Comparison of ENCODE assay signal across 26 cellular contexts in the genomic region with DNA sequence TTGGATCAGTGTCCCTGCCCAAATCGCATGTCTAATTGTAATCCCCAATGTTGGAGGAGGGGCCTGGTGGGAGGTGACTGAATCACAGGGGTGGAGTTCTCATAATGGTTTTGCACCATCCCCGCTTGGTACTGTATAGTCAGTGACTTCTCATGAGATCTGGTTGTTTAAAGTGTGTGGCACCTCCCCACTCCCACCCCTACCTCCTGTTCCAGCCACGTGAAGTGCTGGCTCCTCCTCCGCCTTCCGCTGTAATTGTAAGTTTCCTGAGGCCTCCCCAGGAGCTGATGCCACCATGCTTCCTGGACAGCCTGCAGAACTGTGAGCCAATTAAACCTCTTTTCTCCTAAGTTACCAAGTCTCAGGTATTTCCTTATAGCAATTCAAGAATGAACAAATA.
DNase-seq lines count a peak whose midpoint lies in the region; ATAC-seq, FAIRE-seq and TF ChIP-seq lines count a peak whose summit lies in the region.
"Had no signal": no experiment of that assay in that cellular context is flagged by ENCODE, and none has a peak within 500 bp of the region (broad histone marks: within the 10 kb centered on the region; RNA-seq: fewer than 3 reads in every experiment).

No MANE protein-coding gene starts in this region.

- no peaks in the 10 kb centered on the region for H3K27me3 ChIP-seq in A673 (replicated peaks; ENCODE audit: insufficient read depth, low read depth, low read length, poor library complexity)
- H3K27me3 ChIP-seq in suprapubic skin, result no peaks in the 10 kb centered on the region
- H3K27me3 ChIP-seq in CD4-positive, alpha-beta memory T cell (ENCODE audit: insufficient read depth, low read length), result no peaks in the 10 kb centered on the region

- H3K36me3 ChIP-seq in A673 (ENCODE audit: insufficient read depth, low read length, poor library complexity, severe bottlenecking) (peaks cover 8% of the 10 kb centered on the region), suprapubic skin (peaks cover 6% of the 10 kb centered on the region)
- no peaks in the 10 kb centered on the region for H3K36me3 ChIP-seq in CD4-positive, alpha-beta memory T cell (ENCODE audit: insufficient read depth, low read length)

- H3K9me3 ChIP-seq in A673 (ENCODE audit: low read depth, low read length, poor library complexity, severe bottlenecking), result no peaks in the 10 kb centered on the region
- no peaks in the 10 kb centered on the region for H3K9me3 ChIP-seq in suprapubic skin
- H3K9me3 ChIP-seq in CD4-positive, alpha-beta memory T cell (ENCODE audit: control insufficient read depth in 1 of 2, low read length in 2 of 2), result no peaks in the 10 kb centered on the region

- intact Hi-C loops in A673 (cut with micrococcal nuclease; ENCODE audit: unreplicated experiment), result no loop called here
- intact Hi-C loops in CD4-positive, alpha-beta memory T cell (cut with micrococcal nuclease), result no loop called here

- peak; percentile 69 for DNase-seq in A673 (ENCODE audit: low spot score)
- DNase-seq in HTR-8/SVneo (ENCODE audit: insufficient read length, low spot score), result no peak
- peak; percentile 53 for DNase-seq in cerebellar cortex (ENCODE audit: low spot score)
- no peak for DNase-seq in suprapubic skin (ENCODE audit: low spot score in 2 of 2)
- no peak for DNase-seq in CD4-positive, alpha-beta memory T cell
- DNase-seq: DMS79; GM23248; HCEC 1CT; NCI-H1092 treated with DMSO at 0.1 percent for 48 hours; NCI-H146; NCI-H2029; NCI-H2227 treated with DMSO at 0.1 percent for 48 hours; NCI-H510A; NCI-H748 treated with DMSO at 0.1 percent for 48 hours; NK-92 treated with Interleukin-12 subunit alpha and Interleukin-12 subunit beta, amount 100 ng/mL, for 24 hours; SIG-M5 had no signal

- no TSS peak for BruUV-seq in A673 (replicated peaks; lab: Mats Ljungman, UMichigan)

- H3K36me3 Mint-ChIP-seq in nephron (ENCODE audit: low read depth), result peaks cover 52% of the 10 kb centered on the region
- H3K36me3 Mint-ChIP-seq in CD4-positive, alpha-beta memory T cell, result no peaks in the 10 kb centered on the region
- H3K36me3 Mint-ChIP-seq: CD14-positive monocyte had no signal

- no peaks in the 10 kb centered on the region for H3K4me1 Mint-ChIP-seq in nephron
- no peaks in the 10 kb centered on the region for H3K4me1 Mint-ChIP-seq in CD4-positive, alpha-beta memory T cell
- H3K4me1 Mint-ChIP-seq: B cell, CD14-positive monocyte had no signal

- peak; percentile 80 for FAIRE-seq in HTR-8/SVneo (lab: Jason Lieb, UNC)
- FAIRE-seq: D721Med, GM12878 had no signal

- no peak overlapping the region for H3K27ac ChIP-seq in A673 (ENCODE audit: low read depth, low read length, poor library complexity, severe bottlenecking)
- no peak overlapping the region for H3K27ac ChIP-seq in suprapubic skin
- no peak overlapping the region for H3K27ac ChIP-seq in CD4-positive, alpha-beta memory T cell (ENCODE audit: low read depth, low read length)
- H3K27ac ChIP-seq: GM23248, HL-60, KMS-11 had no signal

- TF ChIP-seq EP300 in suprapubic skin (IDR thresholded peaks at IDR 0.05), result no peak

- TF ChIP-seq CTCF in A673 (conservative IDR thresholded peaks at IDR 0.05; ENCODE audit: low read depth, low read length) (no peak), nephron (IDR thresholded peaks at IDR 0.05; ENCODE audit: unreplicated experiment in 3 of 3) (no peak), suprapubic skin (IDR thresholded peaks at IDR 0.05) (no peak)

- H3K27me3 Mint-ChIP-seq in nephron (ENCODE audit: low read depth), result no peaks in the 10 kb centered on the region
- H3K27me3 Mint-ChIP-seq in CD4-positive, alpha-beta memory T cell, result no peaks in the 10 kb centered on the region

- H3K4me1 ChIP-seq in A673 (ENCODE audit: insufficient read depth, low read length, poor library complexity, severe bottlenecking) (peaks cover 14% of the 10 kb centered on the region), suprapubic skin (no peaks in the 10 kb centered on the region)
- H3K4me1 ChIP-seq in CD4-positive, alpha-beta memory T cell (ENCODE audit: insufficient read depth, low read length), result no peaks in the 10 kb centered on the region

- no peaks in the 10 kb centered on the region for H3K9me3 Mint-ChIP-seq in nephron
- no peaks in the 10 kb centered on the region for H3K9me3 Mint-ChIP-seq in CD4-positive, alpha-beta memory T cell
- H3K9me3 Mint-ChIP-seq: CD14-positive monocyte had no signal

- WGBS in suprapubic skin, result 88% methylated on average over 5 of the region's 5 CpGs

- no peak for TF ChIP-seq POLR2A in suprapubic skin (IDR thresholded peaks at IDR 0.05)

- POLR2A ChIA-PET in A673 (lab: Charles Lee; ENCODE audit: low non-redundant PET), result no interaction called here
- POLR2A ChIA-PET in CD4-positive, alpha-beta memory T cell (lab: Charles Lee; ENCODE audit: partially characterized antibody), result no interaction called here

- H3K27ac Mint-ChIP-seq in nephron, result peak overlapping the region in 2 of 3 experiments; percentile 16 to 42
- H3K27ac Mint-ChIP-seq in CD4-positive, alpha-beta memory T cell, result peak overlapping the region in 1 of 7 donors; percentile 10
- H3K27ac Mint-ChIP-seq: B cell, CD14-positive monocyte had no signal

- CTCF ChIA-PET in A673 (lab: Charles Lee), result no interaction called here
- CTCF ChIA-PET in CD4-positive, alpha-beta memory T cell (lab: Charles Lee; ENCODE audit: partially characterized antibody), result no interaction called here

- H3K4me3 ChIP-seq in A673 (ENCODE audit: low read depth, low read length, poor library complexity, severe bottlenecking) (no peak overlapping the region), suprapubic skin (no peak overlapping the region)
- no peak overlapping the region for H3K4me3 ChIP-seq in CD4-positive, alpha-beta memory T cell (ENCODE audit: low read length in 2 of 2)
- H3K4me3 ChIP-seq: GM12878, GM23248 had no signal

- ATAC-seq in GM18873 (IDR thresholded peaks at IDR 0.05; ENCODE audit: low FRiP score, unreplicated experiment) (no peak), HG02610 (IDR thresholded peaks at IDR 0.05; ENCODE audit: unreplicated experiment) (no peak)
- ATAC-seq: GM12878, Panc1 had no signal

- H3K4me3 Mint-ChIP-seq in nephron, result no peak overlapping the region
- no peak overlapping the region for H3K4me3 Mint-ChIP-seq in CD4-positive, alpha-beta memory T cell
- H3K4me3 Mint-ChIP-seq: B cell, CD14-positive monocyte had no signal

Comparison
In these comparisons a context has a peak if more than half of its experiments do, and no peak if none do; other contexts are left out.
1. DNase-seq: peak in A673 (single experiment) and cerebellar cortex (single experiment); none in HTR-8/SVneo (single experiment), suprapubic skin (0 of 2) and CD4-positive, alpha-beta memory T cell (0 of 5).